In the genomic region with DNA sequence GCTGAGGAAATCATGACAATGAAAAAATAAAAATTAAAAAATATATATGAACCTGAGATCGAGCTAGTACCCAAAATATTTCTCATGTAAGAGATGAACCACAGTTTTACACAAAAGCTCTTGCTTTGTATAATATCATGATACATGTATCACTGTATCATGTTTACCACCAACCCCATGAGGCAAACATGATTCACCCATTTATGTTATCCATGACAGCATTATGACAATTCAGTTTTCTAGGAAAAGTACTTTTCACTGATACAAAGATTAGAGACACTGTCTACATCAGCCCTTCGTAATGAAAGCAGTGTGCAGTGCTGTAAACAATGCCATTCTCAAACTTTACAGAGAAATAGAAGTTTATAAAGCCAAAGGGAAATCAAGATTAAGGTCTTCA, we compare ENCODE assay signal across 34 cellular contexts.
"Had no signal": no experiment of that assay in that cellular context is flagged by ENCODE, and none has a peak within 500 bp of the region (broad histone marks: within the 10 kb centered on the region; RNA-seq: fewer than 3 reads in every experiment).

No MANE protein-coding gene starts in this region.

- H3K27me3 ChIP-seq: adrenal gland, body of pancreas, brain microvascular endothelial cell, breast epithelium had no signal

- ATAC-seq: activated CD8-positive, alpha-beta T cell treated with anti-CD3 and anti-CD28 coated beads for 36 hours; activated naive CD4-positive, alpha-beta T cell treated with anti-CD3 and anti-CD28 coated beads, Interleukin-2, amount 50 U/mL, for 72 hours; activated T-cell treated with anti-CD3 and anti-CD28 coated beads, Interleukin-2, amount 50 U/mL, for 4 hours; activated T-cell treated with anti-CD3 and anti-CD28 coated beads, Interleukin-2, amount 50 U/mL, for 72 hours; activated T-helper 17 cell treated with anti-CD3 and anti-CD28 coated beads, Interleukin-2, amount 50 U/mL, for 72 hours; body of pancreas had no signal

- FAIRE-seq: astrocyte, TTC549 had no signal

- H3K36me3 ChIP-seq: adrenal gland, brain microvascular endothelial cell, breast epithelium had no signal

- H3K27ac ChIP-seq: adrenal gland, body of pancreas, brain microvascular endothelial cell, breast epithelium, VCaP had no signal

- H3K4me1 ChIP-seq: adrenal gland, body of pancreas, breast epithelium had no signal

- DNase-seq: activated B cell treated with CpG ODN at 0.5 μM for 24 hours; activated CD4-positive, alpha-beta memory T cell treated with anti-CD3 and anti-CD28 coated beads for 36 hours; activated CD4-positive, alpha-beta T cell treated with anti-CD3 and anti-CD28 coated beads for 4 hours; activated CD4-positive, alpha-beta T cell treated with anti-CD3 and anti-CD28 coated beads, Interleukin-2, amount 10 ng/mL, durations not matched to agents 24 days and 14 days; activated CD4-positive, alpha-beta T cell treated with anti-CD3 and anti-CD28 coated beads, Interleukin-2, amount 50 U/mL, for 1 hour; activated CD4-positive, alpha-beta T cell treated with anti-CD3 and anti-CD28 coated beads, Interleukin-2, amount 50 U/mL, for 4 hours; activated CD4-positive, CD25-positive, alpha-beta regulatory T cell treated with anti-CD3 and anti-CD28 coated beads, Interleukin-2, amount 50 U/mL, for 72 hours; activated CD8-positive, alpha-beta memory T cell treated with anti-CD3 and anti-CD28 coated beads, Interleukin-2, amount 50 U/mL, for 4 hours; activated CD8-positive, alpha-beta T cell treated with anti-CD3 and anti-CD28 coated beads for 36 hours; activated effector memory CD4-positive, alpha-beta T cell treated with anti-CD3 and anti-CD28 coated beads, Interleukin-2, amount 50 U/mL, for 16 hours; activated gamma-delta T cell treated with Interleukin-2 at 50 U/mL for 16 hours; activated naive CD4-positive, alpha-beta T cell; activated naive CD4-positive, alpha-beta T cell treated with anti-CD3 and anti-CD28 coated beads for 36 hours; activated naive CD4-positive, alpha-beta T cell treated with anti-CD3 and anti-CD28 coated beads, Interleukin-2, amount 50 U/mL, for 16 hours; activated naive CD8-positive, alpha-beta T cell treated with anti-CD3 and anti-CD28 coated beads for 36 hours; activated T-cell treated with anti-CD3 and anti-CD28 coated beads for 4 hours; activated T-cell treated with anti-CD3 and anti-CD28 coated beads, Interleukin-2, amount 50 U/mL, for 1 hour; activated T-cell treated with anti-CD3 and anti-CD28 coated beads, Interleukin-2, amount 50 U/mL, for 4 hours; activated T-cell treated with anti-CD3 and anti-CD28 coated beads, Interleukin-2, amount 50 U/mL, for 72 hours; amniotic stem cell; aorta; body of pancreas; brain microvascular endothelial cell; central memory CD4-positive, alpha-beta T cell; T-helper 1 cell; T-helper 2 cell; T-helper 9 cell had no signal

- H3K9me3 ChIP-seq: adrenal gland, body of pancreas, breast epithelium had no signal

- H3K4me3 ChIP-seq: adrenal gland, body of pancreas, breast epithelium had no signal
